Comparison of ENCODE assay signal across 12 cellular contexts in genomic region chr6:148329568-148330299, GRCh38. TPM values are rescaled to one million over a fixed set of nuclear protein-coding genes. Genes with fewer than 3 reads are reported as not detected.
A peak's percentile ranks its signal among the peaks of the same experiment; 100 is the strongest.
DNase-seq lines count a peak whose midpoint lies in the region; ATAC-seq and TF ChIP-seq lines count a peak whose summit lies in the region.
"Had no signal": no experiment of that assay in that cellular context is flagged by ENCODE, and none has a peak within 500 bp of the region (broad histone marks: within the 10 kb centered on the region; RNA-seq: fewer than 3 reads in every experiment).

No MANE protein-coding gene starts in this region.

- TF ChIP-seq CTCF in fibroblast of villous mesenchyme (IDR thresholded peaks at IDR 0.05; ENCODE audit: insufficient read depth, low read depth, low read length) = no peak
- TF ChIP-seq CTCF in testis (IDR thresholded peaks at IDR 0.05) = no peak

- DNase-seq in HCEC 1CT (peak; percentile 95), astrocyte of the hippocampus (ENCODE audit: low read depth, low spot score) (peak; percentile 54), fibroblast of villous mesenchyme (ENCODE audit: low read depth) (peak; percentile 95), amniotic stem cell (lab: John Stamatoyannopoulos, UW) (no peak), testis (no peak)
- DNase-seq: activated gamma-delta T cell; Caco-2; NK-92 treated with Interleukin-12 subunit alpha and Interleukin-12 subunit beta, amount 100 ng/mL, for 24 hours; stimulated activated CD4-positive, alpha-beta T cell treated with anti-CD3 and anti-CD28 coated beads, Interleukin-2, amount 100 ng/mL, for 24 hours had no signal

- H3K4me3 ChIP-seq in fibroblast of villous mesenchyme (ENCODE audit: low read depth, low read length) (no peak overlapping the region), skeletal muscle satellite cell (ENCODE audit: low read length) (no peak overlapping the region), testis (no peak overlapping the region)

- H3K4me2 ChIP-seq in skeletal muscle satellite cell (ENCODE audit: low read length) = peak overlapping the region; percentile 49

- no peaks in the 10 kb centered on the region for H3K9me3 ChIP-seq in skeletal muscle satellite cell (replicated peaks; ENCODE audit: low read length)
- no peaks in the 10 kb centered on the region for H3K9me3 ChIP-seq in testis
- H3K9me3 ChIP-seq: Caco-2 had no signal

- TF ChIP-seq POLR2A in testis (IDR thresholded peaks at IDR 0.05) = no peak

- peak overlapping the region in 1 of 2 donors; percentile 19 for H3K27ac ChIP-seq in testis

- H3K4me1 ChIP-seq in skeletal muscle satellite cell (ENCODE audit: control insufficient read depth, insufficient read depth, low read length) (peaks cover 23% of the 10 kb centered on the region), testis (peaks cover 11% of the 10 kb centered on the region)
- H3K4me1 ChIP-seq: Caco-2 had no signal

- 70 to 71% methylated on average over 6 of the region's 6 CpGs for WGBS in testis, 2 donors

- H3K27me3 ChIP-seq in skeletal muscle satellite cell (ENCODE audit: control insufficient read depth, insufficient read depth, low read length) (no peaks in the 10 kb centered on the region), testis (no peaks in the 10 kb centered on the region)

- intact Hi-C loops in testis (cut with DNase I; ENCODE audit: low total_unique reads) = no loop called here

- H3K36me3 ChIP-seq in skeletal muscle satellite cell (ENCODE audit: insufficient read depth, low read length) (no peaks in the 10 kb centered on the region), testis (ENCODE audit: low read depth, missing control alignments) (no peaks in the 10 kb centered on the region)

- peak overlapping the region; percentile 24 for H3K9ac ChIP-seq in skeletal muscle satellite cell (ENCODE audit: low read depth, low read length)

- ATAC-seq in HG02938 (IDR thresholded peaks at IDR 0.05; ENCODE audit: unreplicated experiment) (no peak), GM19035 (IDR thresholded peaks at IDR 0.05; ENCODE audit: unreplicated experiment) (no peak)

RNA-seq across cellular contexts. Expression of gene SASH1, which starts 12.9 kb away (rescaled TPM):
- total RNA-seq in fibroblast of villous mesenchyme = 39.7 and 58.9 TPM in 2 replicates
- total RNA-seq in skeletal muscle satellite cell (2012; rRNA removed) = 35.5 and 45.4 TPM in 2 replicates
- total RNA-seq in testis = 10 to 100 TPM; 40.3 to 42.1 TPM
- 12.1 TPM for polyA plus RNA-seq in testis (ENCODE audit: insufficient read depth, low read depth, low replicate concordance)

Comparison
In these comparisons a context has a peak if more than half of its experiments do, and no peak if none do; other contexts are left out.
1. DNase-seq: peak in HCEC 1CT (single experiment), astrocyte of the hippocampus (single experiment) and fibroblast of villous mesenchyme (single experiment); none in amniotic stem cell (single experiment) and testis (single experiment).